Comparison of ENCODE assay signal across 19 cellular contexts in genomic region chr3:183734750-183735284, GRCh38.
"Had no signal": no experiment of that assay in that cellular context is flagged by ENCODE, and none has a peak within 500 bp of the region (broad histone marks: within the 10 kb centered on the region; RNA-seq: fewer than 3 reads in every experiment).

No MANE protein-coding gene starts in this region.

- H3K9me3 ChIP-seq: esophagus squamous epithelium, gastrocnemius medialis, prostate gland, right lobe of liver, suprapubic skin had no signal

- ATAC-seq: activated CD4-positive, alpha-beta T cell treated with anti-CD3 and anti-CD28 coated beads for 36 hours; activated CD8-positive, alpha-beta memory T cell treated with anti-CD3 and anti-CD28 coated beads, Interleukin-2, amount 10 ng/mL, durations not matched to agents 7 days and 5 days; activated naive CD8-positive, alpha-beta T cell treated with anti-CD3 and anti-CD28 coated beads, Interleukin-2, amount 50 U/mL, for 24 hours; gastrocnemius medialis; stimulated activated naive CD8-positive, alpha-beta T cell treated with anti-CD3 and anti-CD28 coated beads, Interleukin-15, Interleukin-2, amounts not matched to agents 100 U/mL and 50 U/mL, for 24 hours had no signal

- H2AFZ ChIP-seq: hepatocyte had no signal

- H3K36me3 ChIP-seq: prostate gland had no signal

- DNase-seq: activated CD4-positive, alpha-beta memory T cell treated with anti-CD3 and anti-CD28 coated beads for 36 hours; activated CD4-positive, alpha-beta T cell treated with anti-CD3 and anti-CD28 coated beads for 36 hours; activated CD8-positive, alpha-beta memory T cell treated with anti-CD3 and anti-CD28 coated beads, Interleukin-2, amount 10 ng/mL, durations not matched to agents 7 days and 5 days; activated naive CD4-positive, alpha-beta T cell treated with anti-CD3 and anti-CD28 coated beads for 36 hours; activated naive CD8-positive, alpha-beta T cell treated with anti-CD3 and anti-CD28 coated beads, Interleukin-2, amount 50 U/mL, for 24 hours; activated T-cell treated with anti-CD3 and anti-CD28 coated beads, Interleukin-2, amount 50 U/mL, for 1 hour; esophagus squamous epithelium; gastrocnemius medialis; islet precursor cell; mesendoderm; occipital lobe; right lobe of liver; stimulated activated naive CD8-positive, alpha-beta T cell treated with anti-CD3 and anti-CD28 coated beads, Interleukin-15, Interleukin-2, amounts not matched to agents 100 U/mL and 50 U/mL, for 24 hours; trophoblast cell had no signal

- H3K4me3 ChIP-seq: cardiac muscle cell, esophagus squamous epithelium, gastrocnemius medialis, hepatocyte, prostate gland, right lobe of liver, suprapubic skin had no signal

- H3K27me3 ChIP-seq: cardiac muscle cell, esophagus squamous epithelium, gastrocnemius medialis, hepatocyte, right lobe of liver, suprapubic skin had no signal

- FAIRE-seq: colon had no signal

- H3K27ac ChIP-seq: cardiac muscle cell, esophagus squamous epithelium, gastrocnemius medialis, hepatocyte, prostate gland, right lobe of liver, suprapubic skin had no signal

- H3K4me1 ChIP-seq: esophagus squamous epithelium, gastrocnemius medialis, prostate gland, right lobe of liver, suprapubic skin had no signal

- H3K4me2 ChIP-seq: hepatocyte had no signal
